Comparison of ENCODE assay signal across 8 cellular contexts in the genomic region with DNA sequence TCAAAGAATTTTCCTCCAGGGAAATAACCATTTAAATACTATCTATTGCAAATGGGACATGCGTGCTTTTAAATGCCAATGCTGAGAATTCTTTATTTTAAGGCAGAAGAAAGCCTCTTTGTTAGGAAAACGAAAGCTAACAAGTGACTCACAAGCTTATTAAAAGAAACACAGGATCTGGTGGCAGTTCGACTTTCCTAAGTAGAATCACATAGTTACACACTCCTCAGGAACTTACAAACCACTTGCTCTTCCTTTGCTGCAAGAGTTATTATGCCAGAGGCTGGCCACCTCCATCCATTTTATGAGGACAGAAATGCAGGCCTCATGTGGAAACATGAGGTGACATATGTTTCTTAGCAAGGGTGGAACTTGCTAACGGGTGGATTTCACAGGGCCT.
A peak's percentile ranks its signal among the peaks of the same experiment; 100 is the strongest.
DNase-seq lines count a peak whose midpoint lies in the region; ATAC-seq and TF ChIP-seq lines count a peak whose summit lies in the region.

No MANE protein-coding gene starts in this region.

- H3K27me3 ChIP-seq in CD4-positive, alpha-beta T cell (ENCODE audit: control insufficient read depth, insufficient read depth, low read length): no peaks in the 10 kb centered on the region

- POLR2A ChIA-PET in CD4-positive, alpha-beta T cell (lab: Charles Lee): interaction anchor here (0.9 kb wide), 1 partner anchor 9 kb away, joined by 4 read pairs; no protein-coding TSS in a partner anchor

- H3K27ac Mint-ChIP-seq in CD4-positive, alpha-beta T cell: peak overlapping the region; percentile 82
- peak overlapping the region; percentile 74 to 98 for H3K27ac Mint-ChIP-seq in natural killer cell treated with Interleukin-12 subunit alpha and Interleukin-12 subunit beta and Interleukin-15 and Interleukin-18, amount 100 ng/mL, for 72 hours

- no peak for DNase-seq in CD4-positive, alpha-beta T cell
- peak; percentile 49 to 58 for DNase-seq in NOMO-1 (lab: John Stamatoyannopoulos, UW; ENCODE audit: unreplicated experiment in 2 of 2)
- no peak for DNase-seq in natural killer cell treated with Interleukin-12 subunit alpha and Interleukin-12 subunit beta and Interleukin-15 and Interleukin-18, amount 100 ng/mL, for 72 hours (ENCODE audit: low spot score)
- DNase-seq in NCI-H345 treated with DMSO at 0.1 percent for 48 hours (lab: John Stamatoyannopoulos, UW; ENCODE audit: unreplicated experiment): no peak
- no peak for DNase-seq in NCI-H1694 (lab: John Stamatoyannopoulos, UW)
- DNase-seq in OCI-M2 (lab: John Stamatoyannopoulos, UW; ENCODE audit: unreplicated experiment): no peak
- no peak for DNase-seq in NCI-H82 (lab: John Stamatoyannopoulos, UW)

- intact Hi-C loops in CD4-positive, alpha-beta T cell (cut with DNase I, micrococcal nuclease): no loop called here

- no peaks in the 10 kb centered on the region for H3K9me3 ChIP-seq in CD4-positive, alpha-beta T cell (ENCODE audit: control insufficient read depth, low read length)

- H3K27ac ChIP-seq in CD4-positive, alpha-beta T cell (ENCODE audit: low read depth, low read length): no peak overlapping the region
- H3K27ac ChIP-seq in cingulate gyrus (ENCODE audit: low read depth, low read length): peak overlapping the region; percentile 51

- CTCF ChIA-PET in CD4-positive, alpha-beta T cell (lab: Charles Lee): interaction anchor here (0.9 to 1.2 kb wide), 2 partner anchors 10 to 21 kb away, joined by 3 read pairs; no protein-coding TSS in a partner anchor

- TF ChIP-seq CTCF in CD4-positive, alpha-beta T cell (IDR thresholded peaks at IDR 0.05): no peak

- peaks cover 45% of the 10 kb centered on the region for H3K4me1 Mint-ChIP-seq in CD4-positive, alpha-beta T cell (ENCODE audit: low read depth)
- H3K4me1 Mint-ChIP-seq in natural killer cell treated with Interleukin-12 subunit alpha and Interleukin-12 subunit beta and Interleukin-15 and Interleukin-18, amount 100 ng/mL, for 72 hours (ENCODE audit: low read depth in 2 of 2): peaks cover 37 to 55% of the 10 kb centered on the region in 2 donors

- H3K9me3 Mint-ChIP-seq in CD4-positive, alpha-beta T cell: peaks cover 4% of the 10 kb centered on the region
- no peaks in the 10 kb centered on the region for H3K9me3 Mint-ChIP-seq in natural killer cell treated with Interleukin-12 subunit alpha and Interleukin-12 subunit beta and Interleukin-15 and Interleukin-18, amount 100 ng/mL, for 72 hours

- ATAC-seq in CD4-positive, alpha-beta T cell (ENCODE audit: poor library complexity): no peak
- no peak for ATAC-seq in natural killer cell treated with Interleukin-12 subunit alpha and Interleukin-12 subunit beta and Interleukin-15 and Interleukin-18, amount 100 ng/mL, for 72 hours

- H3K27me3 Mint-ChIP-seq in CD4-positive, alpha-beta T cell: no peaks in the 10 kb centered on the region
- no peaks in the 10 kb centered on the region for H3K27me3 Mint-ChIP-seq in natural killer cell treated with Interleukin-12 subunit alpha and Interleukin-12 subunit beta and Interleukin-15 and Interleukin-18, amount 100 ng/mL, for 72 hours

- H3K4me3 Mint-ChIP-seq in CD4-positive, alpha-beta T cell: no peak overlapping the region
- no peak overlapping the region for H3K4me3 Mint-ChIP-seq in natural killer cell treated with Interleukin-12 subunit alpha and Interleukin-12 subunit beta and Interleukin-15 and Interleukin-18, amount 100 ng/mL, for 72 hours

- no peaks in the 10 kb centered on the region for H3K36me3 Mint-ChIP-seq in CD4-positive, alpha-beta T cell (ENCODE audit: low read depth)
- H3K36me3 Mint-ChIP-seq in natural killer cell treated with Interleukin-12 subunit alpha and Interleukin-12 subunit beta and Interleukin-15 and Interleukin-18, amount 100 ng/mL, for 72 hours: peaks cover 4% of the 10 kb centered on the region

Comparison
In these comparisons a context has a peak if more than half of its experiments do, and no peak if none do; other contexts are left out.
1. DNase-seq: peak in NOMO-1 (2 of 2); none in CD4-positive, alpha-beta T cell (0 of 10), natural killer cell treated with Interleukin-12 subunit alpha and Interleukin-12 subunit beta and Interleukin-15 and Interleukin-18, amount 100 ng/mL, for 72 hours (single experiment), NCI-H345 treated with DMSO at 0.1 percent for 48 hours (single experiment), NCI-H1694 (single experiment), OCI-M2 (single experiment) and NCI-H82 (single experiment).